Comparison of ENCODE assay signal across 15 cellular contexts in genomic region chr1:64975740-64976139, GRCh38. TPM values are rescaled to one million over a fixed set of nuclear protein-coding genes. Genes with fewer than 3 reads are reported as not detected.
DNase-seq lines count a peak whose midpoint lies in the region; ATAC-seq, FAIRE-seq and TF ChIP-seq lines count a peak whose summit lies in the region.
"Had no signal": no experiment of that assay in that cellular context is flagged by ENCODE, and none has a peak within 500 bp of the region (broad histone marks: within the 10 kb centered on the region; RNA-seq: fewer than 3 reads in every experiment).

No MANE protein-coding gene starts in this region.

- intact Hi-C loops in left ventricle myocardium superior (cut with micrococcal nuclease) = no loop called here
- intact Hi-C loops in left cardiac atrium (cut with DNase I) = no loop called here
- intact Hi-C loops in dorsolateral prefrontal cortex (cut with DNase I) = no loop called here

- TF ChIP-seq CTCF in dorsolateral prefrontal cortex (IDR thresholded peaks at IDR 0.05 in 54 of 56, conservative IDR thresholded peaks at IDR 0.05 in 2 of 56; ENCODE audit: low read depth in 1 of 56, partially characterized antibody in 56 of 56) = peak in 2 of 56 donors; percentile 11 to 14

- H3K4me3 ChIP-seq in dorsolateral prefrontal cortex = no peak overlapping the region
- H3K4me3 ChIP-seq: BLaER1, GM23338, HAP-1 had no signal

- ATAC-seq in left ventricle myocardium superior (peak; percentile 10), left cardiac atrium (no peak), GM18873 (IDR thresholded peaks at IDR 0.05; ENCODE audit: low FRiP score, unreplicated experiment) (no peak)
- ATAC-seq: GM23338 had no signal

- no peaks in the 10 kb centered on the region for H3K27me3 ChIP-seq in dorsolateral prefrontal cortex
- H3K27me3 ChIP-seq: BLaER1 had no signal

- FAIRE-seq in H54 (lab: Jason Lieb, UNC) = no peak

- no peak for TF ChIP-seq POLR2A in H54 (IDR thresholded peaks at IDR 0.05; ENCODE audit: low read depth, low read length)

- DNase-seq in left ventricle myocardium superior (no peak), left cardiac atrium (no peak), dorsolateral prefrontal cortex (no peak), medulla oblongata (ENCODE audit: extremely low spot score) (peak; percentile 44), superior temporal gyrus (ENCODE audit: extremely low spot score) (peak; percentile 36), HUDEP-2 (lab: John Stamatoyannopoulos, UW; ENCODE audit: unreplicated experiment in 76 of 76) (no peak), H54 (ENCODE audit: insufficient read length, low spot score) (no peak)
- DNase-seq: Caco-2; CD8-positive, alpha-beta memory T cell; GF-D8 had no signal

- peak overlapping the region in 31 of 59 donors; percentile 2 to 69 (median 35) for H3K27ac ChIP-seq in dorsolateral prefrontal cortex
- H3K27ac ChIP-seq: 22Rv1, BLaER1 had no signal

RNA-seq across cellular contexts. Expression of gene JAK1, which starts 9.4 kb away (rescaled TPM):
- total RNA-seq in left ventricle myocardium superior (95.7 TPM), left cardiac atrium (10 to 100 TPM; 83.7 to 98.7 TPM), dorsolateral prefrontal cortex (100 to 1,000 TPM in 5 of 120 experiments, 10 to 100 TPM in 115; 57.7 to 112 (median 83.0) TPM)

Comparison
In these comparisons a context has a peak if more than half of its experiments do, and no peak if none do; other contexts are left out.
1. DNase-seq: peak in medulla oblongata (single experiment) and superior temporal gyrus (single experiment); none in left ventricle myocardium superior (single experiment), left cardiac atrium (single experiment), dorsolateral prefrontal cortex (0 of 10), HUDEP-2 (0 of 76) and H54 (single experiment).